Comparison of ENCODE assay signal across 1 cellular context in genomic region chr16:17171250-17172143, GRCh38.
TF ChIP-seq lines count a peak whose summit lies in the region.

No MANE protein-coding gene starts in this region.

TF ChIP-seq in HepG2, 621 proteins besides CTCF, POLR2A, EP300 and RAD21 (continued from another document and continues in another):
- TF ChIP-seq, protein P1, sequence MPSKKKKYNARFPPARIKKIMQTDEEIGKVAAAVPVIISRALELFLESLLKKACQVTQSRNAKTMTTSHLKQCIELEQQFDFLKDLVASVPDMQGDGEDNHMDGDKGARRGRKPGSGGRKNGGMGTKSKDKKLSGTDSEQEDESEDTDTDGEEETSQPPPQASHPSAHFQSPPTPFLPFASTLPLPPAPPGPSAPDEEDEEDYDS (CRISPR knock-in tag; IDR thresholded peaks at IDR 0.05): no peak
- TF ChIP-seq MXD3 (CRISPR knock-in tag; IDR thresholded peaks at IDR 0.05): no peak
- TF ChIP-seq JUND (CRISPR knock-in tag; IDR thresholded peaks at IDR 0.05): peak; percentile 49; the same call in 1 of the 2 replicates
- peak; percentile 44; the same call in 1 of the 2 replicates for TF ChIP-seq HOXA3 (CRISPR knock-in tag; IDR thresholded peaks at IDR 0.05)
- peak; percentile 45; the same call in 1 of the 2 replicates for TF ChIP-seq CEBPB (IDR thresholded peaks at IDR 0.05; ENCODE audit: borderline replicate concordance, low read depth, low read length)
- TF ChIP-seq GABPB1 (CRISPR knock-in tag; IDR thresholded peaks at IDR 0.05): no peak; the same call in 1 of the 2 replicates
- no peak for TF ChIP-seq TEAD2 (CRISPR knock-in tag; IDR thresholded peaks at IDR 0.05)
- peak; percentile 71; the same call in 1 of the 2 replicates for TF ChIP-seq MIER2 (CRISPR knock-in tag; IDR thresholded peaks at IDR 0.05)
- no peak for TF ChIP-seq ZNF549 (CRISPR knock-in tag; IDR thresholded peaks at IDR 0.05)
- peak; percentile 36; the same call in 1 of the 2 replicates for TF ChIP-seq ARID4A (CRISPR knock-in tag; IDR thresholded peaks at IDR 0.05; ENCODE audit: borderline replicate concordance)
- TF ChIP-seq FOXA1 (IDR thresholded peaks at IDR 0.05): no peak
- peak; percentile 53; the same call in 1 of the 2 replicates for TF ChIP-seq FOXA1 (CRISPR knock-in tag; IDR thresholded peaks at IDR 0.05)
- TF ChIP-seq, protein P2, sequence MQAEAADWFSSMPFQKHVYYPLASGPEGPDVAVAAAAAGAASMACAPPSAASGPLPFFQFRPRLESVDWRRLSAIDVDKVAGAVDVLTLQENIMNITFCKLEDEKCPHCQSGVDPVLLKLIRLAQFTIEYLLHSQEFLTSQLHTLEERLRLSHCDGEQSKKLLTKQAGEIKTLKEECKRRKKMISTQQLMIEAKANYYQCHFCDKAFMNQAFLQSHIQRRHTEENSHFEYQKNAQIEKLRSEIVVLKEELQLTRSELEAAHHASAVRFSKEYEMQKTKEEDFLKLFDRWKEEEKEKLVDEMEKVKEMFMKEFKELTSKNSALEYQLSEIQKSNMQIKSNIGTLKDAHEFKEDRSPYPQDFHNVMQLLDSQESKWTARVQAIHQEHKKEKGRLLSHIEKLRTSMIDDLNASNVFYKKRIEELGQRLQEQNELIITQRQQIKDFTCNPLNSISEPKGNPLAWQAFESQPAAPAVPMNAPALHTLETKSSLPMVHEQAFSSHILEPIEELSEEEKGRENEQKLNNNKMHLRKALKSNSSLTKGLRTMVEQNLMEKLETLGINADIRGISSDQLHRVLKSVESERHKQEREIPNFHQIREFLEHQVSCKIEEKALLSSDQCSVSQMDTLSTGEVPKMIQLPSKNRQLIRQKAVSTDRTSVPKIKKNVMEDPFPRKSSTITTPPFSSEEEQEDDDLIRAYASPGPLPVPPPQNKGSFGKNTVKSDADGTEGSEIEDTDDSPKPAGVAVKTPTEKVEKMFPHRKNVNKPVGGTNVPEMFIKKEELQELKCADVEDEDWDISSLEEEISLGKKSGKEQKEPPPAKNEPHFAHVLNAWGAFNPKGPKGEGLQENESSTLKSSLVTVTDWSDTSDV (CRISPR knock-in tag; IDR thresholded peaks at IDR 0.05): no peak
- no peak for TF ChIP-seq NFE2L1 (CRISPR knock-in tag; IDR thresholded peaks at IDR 0.05; ENCODE audit: borderline replicate concordance)
- TF ChIP-seq IKZF1 (IDR thresholded peaks at IDR 0.05): no peak
- peak; percentile 31; the same call in 1 of the 2 replicates for TF ChIP-seq CREM (IDR thresholded peaks at IDR 0.05)
- no peak for TF ChIP-seq CREM (CRISPR knock-in tag; IDR thresholded peaks at IDR 0.05)
- peak; percentile 62 for TF ChIP-seq FOXJ3 (CRISPR knock-in tag; IDR thresholded peaks at IDR 0.05; ENCODE audit: borderline replicate concordance)
- no peak for TF ChIP-seq CBX2 (IDR thresholded peaks at IDR 0.05; ENCODE audit: low read depth, low read length)
- TF ChIP-seq CBX2 (CRISPR knock-in tag; IDR thresholded peaks at IDR 0.05; ENCODE audit: low read depth): 0 out of 2 replicates have a peak, but pooled peaks have one; percentile 51
- TF ChIP-seq ZNF589 (CRISPR knock-in tag; conservative IDR thresholded peaks at IDR 0.05): no peak
- TF ChIP-seq SOX6 (IDR thresholded peaks at IDR 0.05): no peak
- TF ChIP-seq SOX6 (CRISPR knock-in tag; IDR thresholded peaks at IDR 0.05): peak; percentile 46; the same call in 1 of the 2 replicates
- TF ChIP-seq, protein P3, sequence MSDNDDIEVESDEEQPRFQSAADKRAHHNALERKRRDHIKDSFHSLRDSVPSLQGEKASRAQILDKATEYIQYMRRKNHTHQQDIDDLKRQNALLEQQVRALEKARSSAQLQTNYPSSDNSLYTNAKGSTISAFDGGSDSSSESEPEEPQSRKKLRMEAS (IDR thresholded peaks at IDR 0.05): 0 out of 2 replicates have a peak, but pooled peaks have one; percentile 18
- no peak for TF ChIP-seq MXI1 (IDR thresholded peaks at IDR 0.05; ENCODE audit: borderline replicate concordance, low read depth, low read length)
- TF ChIP-seq ARID5B (CRISPR knock-in tag; IDR thresholded peaks at IDR 0.05): peak; percentile 30; the same call in 1 of the 2 replicates
- peak; percentile 43; the same call in 1 of the 2 replicates for TF ChIP-seq FOSL2 (CRISPR knock-in tag; IDR thresholded peaks at IDR 0.05)
- TF ChIP-seq SOX13 (IDR thresholded peaks at IDR 0.05): no peak
- 0 out of 4 replicates have a peak, but pooled peaks of 1 of the 2 experiments have one; percentile 17 for TF ChIP-seq SOX13 (CRISPR knock-in tag; conservative IDR thresholded peaks at IDR 0.05 in 1 of 2, IDR thresholded peaks at IDR 0.05 in 1 of 2)
- peak; percentile 79 for TF ChIP-seq GATAD2A (CRISPR knock-in tag; IDR thresholded peaks at IDR 0.05)
- TF ChIP-seq FOXA3 (CRISPR knock-in tag; IDR thresholded peaks at IDR 0.05): peak; percentile 81
- no peak for TF ChIP-seq TBX3 (IDR thresholded peaks at IDR 0.05; ENCODE audit: borderline replicate concordance)
- 0 out of 2 replicates have a peak, but pooled peaks have one; percentile 22 for TF ChIP-seq NR2F6 (IDR thresholded peaks at IDR 0.05)
- no peak for TF ChIP-seq NR2F6 (CRISPR knock-in tag; IDR thresholded peaks at IDR 0.05)
- no peak for TF ChIP-seq ZNF251 (CRISPR knock-in tag; IDR thresholded peaks at IDR 0.05)
- peak; percentile 46; the same call in 1 of the 2 replicates for TF ChIP-seq HHEX (CRISPR knock-in tag; IDR thresholded peaks at IDR 0.05)
- 0 out of 2 replicates have a peak, but pooled peaks have one; percentile 26 for TF ChIP-seq ZNF772 (CRISPR knock-in tag; IDR thresholded peaks at IDR 0.05)
- TF ChIP-seq SALL1 (CRISPR knock-in tag; IDR thresholded peaks at IDR 0.05): peak; percentile 52
- no peak for TF ChIP-seq SRY (CRISPR knock-in tag; IDR thresholded peaks at IDR 0.05)
- TF ChIP-seq, protein P4, sequence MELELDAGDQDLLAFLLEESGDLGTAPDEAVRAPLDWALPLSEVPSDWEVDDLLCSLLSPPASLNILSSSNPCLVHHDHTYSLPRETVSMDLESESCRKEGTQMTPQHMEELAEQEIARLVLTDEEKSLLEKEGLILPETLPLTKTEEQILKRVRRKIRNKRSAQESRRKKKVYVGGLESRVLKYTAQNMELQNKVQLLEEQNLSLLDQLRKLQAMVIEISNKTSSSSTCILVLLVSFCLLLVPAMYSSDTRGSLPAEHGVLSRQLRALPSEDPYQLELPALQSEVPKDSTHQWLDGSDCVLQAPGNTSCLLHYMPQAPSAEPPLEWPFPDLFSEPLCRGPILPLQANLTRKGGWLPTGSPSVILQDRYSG (CRISPR knock-in tag; IDR thresholded peaks at IDR 0.05): no peak
- peak; percentile 51; the same call in 1 of the 2 replicates for TF ChIP-seq ZNF574 (CRISPR knock-in tag; IDR thresholded peaks at IDR 0.05)
- peak; percentile 86; the same call in 1 of the 2 replicates for TF ChIP-seq ZNF292 (CRISPR knock-in tag; IDR thresholded peaks at IDR 0.05; ENCODE audit: borderline replicate concordance, low read depth)
- TF ChIP-seq GPBP1L1 (CRISPR knock-in tag; IDR thresholded peaks at IDR 0.05): no peak
- 0 out of 2 replicates have a peak, but pooled peaks have one; percentile 25 for TF ChIP-seq ZNF644 (CRISPR knock-in tag; IDR thresholded peaks at IDR 0.05; ENCODE audit: low read depth)
- peak; percentile 33; the same call in 1 of the 2 replicates for TF ChIP-seq NFIC (IDR thresholded peaks at IDR 0.05; ENCODE audit: low read length)
- TF ChIP-seq, protein P5, sequence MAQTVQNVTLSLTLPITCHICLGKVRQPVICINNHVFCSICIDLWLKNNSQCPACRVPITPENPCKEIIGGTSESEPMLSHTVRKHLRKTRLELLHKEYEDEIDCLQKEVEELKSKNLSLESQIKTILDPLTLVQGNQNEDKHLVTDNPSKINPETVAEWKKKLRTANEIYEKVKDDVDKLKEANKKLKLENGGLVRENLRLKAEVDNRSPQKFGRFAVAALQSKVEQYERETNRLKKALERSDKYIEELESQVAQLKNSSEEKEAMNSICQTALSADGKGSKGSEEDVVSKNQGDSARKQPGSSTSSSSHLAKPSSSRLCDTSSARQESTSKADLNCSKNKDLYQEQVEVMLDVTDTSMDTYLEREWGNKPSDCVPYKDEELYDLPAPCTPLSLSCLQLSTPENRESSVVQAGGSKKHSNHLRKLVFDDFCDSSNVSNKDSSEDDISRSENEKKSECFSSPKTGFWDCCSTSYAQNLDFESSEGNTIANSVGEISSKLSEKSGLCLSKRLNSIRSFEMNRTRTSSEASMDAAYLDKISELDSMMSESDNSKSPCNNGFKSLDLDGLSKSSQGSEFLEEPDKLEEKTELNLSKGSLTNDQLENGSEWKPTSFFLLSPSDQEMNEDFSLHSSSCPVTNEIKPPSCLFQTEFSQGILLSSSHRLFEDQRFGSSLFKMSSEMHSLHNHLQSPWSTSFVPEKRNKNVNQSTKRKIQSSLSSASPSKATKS (CRISPR knock-in tag; IDR thresholded peaks at IDR 0.05): no peak
